In the genomic region with DNA sequence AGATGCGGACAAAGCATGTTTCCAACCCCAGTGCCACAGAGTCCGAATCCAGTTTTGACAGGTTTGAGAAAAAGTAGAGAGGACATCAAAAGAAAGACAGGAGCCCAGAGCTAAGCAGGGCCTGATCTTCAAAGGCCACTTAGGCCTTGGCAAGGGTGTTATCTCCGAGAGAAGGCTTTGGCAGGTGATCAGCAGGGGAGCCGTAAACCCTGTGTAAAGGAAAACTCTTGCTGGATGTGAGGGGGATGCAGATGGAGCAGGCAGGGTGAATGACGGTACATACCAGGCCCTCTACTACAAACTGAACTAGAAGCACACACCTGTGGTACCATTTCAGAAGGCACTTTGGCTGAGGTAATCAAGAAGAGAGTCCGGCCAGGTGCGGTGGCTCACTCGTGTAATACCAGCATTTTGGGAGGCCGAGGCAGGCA, we compare ENCODE assay signal across 10 cellular contexts. TPM values are rescaled to one million over a fixed set of nuclear protein-coding genes. Genes with fewer than 3 reads are reported as not detected.
DNase-seq lines count a peak whose midpoint lies in the region; ATAC-seq, FAIRE-seq and TF ChIP-seq lines count a peak whose summit lies in the region.
"Had no signal": no experiment of that assay in that cellular context is flagged by ENCODE, and none has a peak within 500 bp of the region (broad histone marks: within the 10 kb centered on the region; RNA-seq: fewer than 3 reads in every experiment).

No MANE protein-coding gene starts in this region.

- H3K79me2 ChIP-seq in GM12878 (ENCODE audit: control insufficient read depth, insufficient read depth, low read length) = peaks cover 46% of the 10 kb centered on the region

- CTCF ChIA-PET in A673 (lab: Charles Lee) = no interaction called here
- CTCF ChIA-PET in GM12878 (lab: Yijun Ruan, JAX) = no interaction called here

- ATAC-seq in GM12878 (no peak), HG03521 (IDR thresholded peaks at IDR 0.05; ENCODE audit: unreplicated experiment) (no peak), HG02678 (IDR thresholded peaks at IDR 0.05; ENCODE audit: unreplicated experiment) (no peak)

- FAIRE-seq in GM12878 (lab: Jason Lieb, UNC) = no peak
- FAIRE-seq: GM18507 had no signal

- TF ChIP-seq EP300 in GM12878 (IDR thresholded peaks at IDR 0.05; ENCODE audit: borderline replicate concordance in 1 of 2, control insufficient read depth in 1 of 2, low read depth in 2 of 2, low read length in 2 of 2) = no peak

- SMC1A ChIA-PET in GM12878 (lab: Charles Lee; ENCODE audit: uncharacterized antibody, unreplicated experiment) = no interaction called here

- peaks cover 9% of the 10 kb centered on the region; the same call in 1 of the 2 replicates for H4K20me1 ChIP-seq in GM12878 (ENCODE audit: control insufficient read depth, insufficient read depth)

- WGBS in GM12878 (ENCODE audit: insufficient coverage, insufficient replicate concordance, low lambda C conversion rate, missing lambda C conversion rate) = 98% methylated on average over 9 of the region's 9 CpGs

- intact Hi-C loops in A673 (cut with micrococcal nuclease; ENCODE audit: unreplicated experiment) = no loop called here
- intact Hi-C loops in GM12878 (cut with micrococcal nuclease; ENCODE audit: unreplicated experiment) = loop anchor here (5.0 kb wide), 1 partner anchor 68 kb away; no protein-coding TSS in a partner anchor

- DNase-seq in A673 (ENCODE audit: low spot score) (no peak), HL-60 (ENCODE audit: low read depth in 1 of 2, low spot score in 1 of 2) (no peak), GM12878 (ENCODE audit: low read depth, low spot score) (no peak), iPS-NIHi11 (ENCODE audit: low spot score) (no peak), OCI-M2 (lab: John Stamatoyannopoulos, UW; ENCODE audit: unreplicated experiment) (no peak)

- no peak for TF ChIP-seq RAD21 in GM12878 (IDR thresholded peaks at IDR 0.05; ENCODE audit: insufficient read depth, low read depth, low read length)

- RAD21 ChIA-PET in GM12878 (lab: Charles Lee; ENCODE audit: unreplicated experiment) = interaction anchor here (0.7 kb wide), 1 partner anchor 9 kb away, joined by 3 read pairs; no protein-coding TSS in a partner anchor

- H3K36me3 ChIP-seq in A673 (ENCODE audit: insufficient read depth, low read length, poor library complexity, severe bottlenecking) (peaks cover 28% of the 10 kb centered on the region), GM12878 (ENCODE audit: control insufficient read depth in 2 of 2, insufficient read depth in 2 of 2, low read length in 1 of 2) (peaks cover 1 to 19% of the 10 kb centered on the region in 2 experiments), mucosa of rectum (ENCODE audit: control insufficient read depth in 2 of 2, insufficient read depth in 2 of 2, low read length in 2 of 2) (peaks cover 21 to 22% of the 10 kb centered on the region in 2 donors)

- POLR2A ChIA-PET in A673 (lab: Charles Lee; ENCODE audit: low non-redundant PET) (no interaction called here), GM12878 (lab: Charles Lee) (interaction anchor here (0.6 kb wide), 1 partner anchor 8 kb away, joined by 3 read pairs; no protein-coding TSS in a partner anchor)

- peak overlapping the region; percentile 91 for H3K4me3 ChIP-seq in A673 (ENCODE audit: low read depth, low read length, poor library complexity, severe bottlenecking)
- H3K4me3 ChIP-seq in HL-60 (replicated peaks; ENCODE audit: insufficient read depth, low read length) = no peak overlapping the region
- H3K4me3 ChIP-seq in GM12878 = peak overlapping the region; percentile 79
- peak overlapping the region; percentile 80 to 86 for H3K4me3 ChIP-seq in mucosa of rectum (ENCODE audit: low read length in 2 of 2)

- H3K9ac ChIP-seq in GM12878 (ENCODE audit: control insufficient read depth, insufficient read depth, low read length) (peak overlapping the region; percentile 97; the same call in 1 of the 2 replicates), mucosa of rectum (ENCODE audit: low read depth in 1 of 2, low read length in 2 of 2) (peak overlapping the region; percentile 83 to 95)

- H2AFZ ChIP-seq in GM12878 (ENCODE audit: control insufficient read depth, low read depth, low read length) = peak overlapping the region; percentile 78

- no peaks in the 10 kb centered on the region for H3K27me3 ChIP-seq in A673 (replicated peaks; ENCODE audit: insufficient read depth, low read depth, low read length, poor library complexity)
- no peaks in the 10 kb centered on the region for H3K27me3 ChIP-seq in HL-60 (ENCODE audit: insufficient read depth, poor library complexity, severe bottlenecking)
- no peaks in the 10 kb centered on the region for H3K27me3 ChIP-seq in GM12878 (replicated peaks in 1 of 2; ENCODE audit: control insufficient read depth in 2 of 2, insufficient read depth in 2 of 2, low read length in 1 of 2)
- H3K27me3 ChIP-seq in mucosa of rectum (ENCODE audit: control insufficient read depth in 2 of 2, insufficient read depth in 2 of 2, low read length in 2 of 2) = no peaks in the 10 kb centered on the region

- BruUV-seq in A673 (replicated peaks; lab: Mats Ljungman, UMichigan) (no TSS peak), GM12878 (replicated peaks; lab: Mats Ljungman, UMichigan) (no TSS peak)

- H3K9me3 ChIP-seq in A673 (ENCODE audit: low read depth, low read length, poor library complexity, severe bottlenecking) (no peaks in the 10 kb centered on the region), GM12878 (replicated peaks; ENCODE audit: control insufficient read depth, insufficient read depth, low read length) (no peaks in the 10 kb centered on the region), mucosa of rectum (ENCODE audit: control insufficient read depth in 2 of 2, low read length in 2 of 2) (no peaks in the 10 kb centered on the region)

- no peak for TF ChIP-seq POLR2A in GM12878 (IDR thresholded peaks at IDR 0.05; ENCODE audit: low read depth, low read length)

- H3K4me2 ChIP-seq in GM12878 (ENCODE audit: control insufficient read depth, insufficient read depth) = peak overlapping the region; percentile 75

- peak overlapping the region; percentile 99 for H3K27ac ChIP-seq in A673 (ENCODE audit: low read depth, low read length, poor library complexity, severe bottlenecking)
- H3K27ac ChIP-seq in HL-60 (replicated peaks) = peak overlapping the region; percentile 99
- H3K27ac ChIP-seq in GM12878 (ENCODE audit: control insufficient read depth, insufficient read depth) = peak overlapping the region; percentile 98
- H3K27ac ChIP-seq in mucosa of rectum (ENCODE audit: low read depth in 2 of 2, low read length in 2 of 2) = peak overlapping the region; percentile 95 to 100

- no peak for TF ChIP-seq CTCF in A673 (conservative IDR thresholded peaks at IDR 0.05; ENCODE audit: low read depth, low read length)
- no peak for TF ChIP-seq CTCF in HL-60 (IDR thresholded peaks at IDR 0.05; ENCODE audit: insufficient read depth, low read length)
- TF ChIP-seq CTCF in GM12878 (IDR thresholded peaks at IDR 0.05 in 2 of 3, conservative IDR thresholded peaks at IDR 0.05 in 1 of 3; ENCODE audit: control insufficient read depth in 2 of 3, extremely low read depth in 1 of 3, insufficient read depth in 1 of 3, low read depth in 3 of 3, low read length in 3 of 3) = no peak

- in situ Hi-C loops in GM12878 (cut with MboI) = no loop called here

- H3K4me1 ChIP-seq in A673 (ENCODE audit: insufficient read depth, low read length, poor library complexity, severe bottlenecking) = peaks cover 20% of the 10 kb centered on the region
- peaks cover 7% of the 10 kb centered on the region for H3K4me1 ChIP-seq in GM12878 (ENCODE audit: control insufficient read depth, insufficient read depth, low read length)
- H3K4me1 ChIP-seq in mucosa of rectum (ENCODE audit: control insufficient read depth in 2 of 2, insufficient read depth in 2 of 2, low read length in 2 of 2) = peaks cover 27 to 29% of the 10 kb centered on the region in 2 donors

TF ChIP-seq in GM12878, 131 proteins besides CTCF, POLR2A, EP300 and RAD21 (continues in another document):
- TF ChIP-seq ZNF207 (IDR thresholded peaks at IDR 0.05; ENCODE audit: borderline replicate concordance) (no peak), ZNF384 (IDR thresholded peaks at IDR 0.05; ENCODE audit: borderline replicate concordance, low read depth, low read length) (no peak)

RNA-seq across cellular contexts. Expression of gene HNRNPH1, which starts 1.4 kb away (rescaled TPM):
- total RNA-seq in A673 (2021) = 918 and 972 TPM in 2 replicates
- total RNA-seq in GM12878 (2013; cell fraction: nucleolus; rRNA removed) = 1,885 and 1,957 TPM in 2 replicates
- 692 and 694 TPM in 2 replicates for total RNA-seq in GM12878 (2014; rRNA removed)
- total RNA-seq in GM12878 (2014; rRNA removed; fragmentation: Illumina TruSeq; extraction: Trizol) = 683 and 716 TPM in 2 replicates
- 603 and 690 TPM in 2 replicates for total RNA-seq in GM12878 (2021)
- 400 TPM for polyA plus RNA-seq in GM12878 (2011; ENCODE audit: low read depth)
- polyA plus RNA-seq in GM12878 (2011; rRNA removed) = 695 and 934 TPM in 2 replicates
- 201 and 239 TPM in 2 replicates for polyA plus RNA-seq in GM12878 (2011; cell fraction: cytosol; rRNA removed)
- polyA plus RNA-seq in GM12878 (2011; cell fraction: nucleus; rRNA removed) = 1,317 and 2,141 TPM in 2 replicates
- polyA plus RNA-seq in GM12878 (2012) = 453 and 702 TPM in 2 replicates
- 691 and 785 TPM in 2 replicates for polyA plus RNA-seq in GM12878 (2014; fragmentation: Illumina TruSeq; extraction: Trizol)
- 100 to 1,000 TPM; 184 to 189 TPM for polyA plus RNA-seq in GM12878 (2014; fragmentation: Nextera tagmentation; extraction: Ambion mirVana)
- polyA plus RNA-seq in GM12878 (2014; rRNA removed) = 780 and 888 TPM in 2 replicates
- polyA plus RNA-seq in GM12878 (2016; fragmentation: Nextera tagmentation; extraction: Ambion mirVana) = 100 to 1,000 TPM; 542 to 567 TPM
- 330 and 478 TPM in 2 replicates for polyA minus RNA-seq in GM12878 (2011; rRNA and poly(A)+ RNA removed)
- 349 and 463 TPM in 2 replicates for polyA minus RNA-seq in GM12878 (2011; cell fraction: cytosol; rRNA and poly(A)+ RNA removed)
- polyA minus RNA-seq in GM12878 (2011; cell fraction: nucleus; rRNA and poly(A)+ RNA removed) = 907 and 1,891 TPM in 2 replicates

RNA-seq across cellular contexts. Expression of gene CBY3, which starts 56.0 kb away (rescaled TPM):
- total RNA-seq in A673 (2021) (not detected in 2 replicates), GM12878 (2014; rRNA removed) (0.56 and 0.93 TPM in 2 replicates), GM12878 (2014; rRNA removed; fragmentation: Illumina TruSeq; extraction: Trizol) (not detected in 2 replicates), GM12878 (2021) (not detected in 2 replicates)
- 2.6 and 2.7 TPM in 2 replicates for total RNA-seq in GM12878 (2013; cell fraction: nucleolus; rRNA removed)
- polyA plus RNA-seq in GM12878 (2011; ENCODE audit: low read depth) = not detected
- polyA plus RNA-seq in GM12878 (2011; rRNA removed) (0.10 TPM in 1 of 2 replicates, not detected in the other), GM12878 (2014; fragmentation: Illumina TruSeq; extraction: Trizol) (not detected in 2 replicates), GM12878 (2014; fragmentation: Nextera tagmentation; extraction: Ambion mirVana) (not detected), GM12878 (2014; rRNA removed) (0.18 and 0.25 TPM in 2 replicates), GM12878 (2016; fragmentation: Nextera tagmentation; extraction: Ambion mirVana) (1 to 10 TPM in 1 of 2 experiments, under 1 TPM in 1; 0.47 to 1.2 TPM)
- polyA plus RNA-seq in GM12878 (2011; cell fraction: cytosol; rRNA removed) = 0.07 and 0.23 TPM in 2 replicates
- polyA plus RNA-seq in GM12878 (2011; cell fraction: nucleus; rRNA removed) = 0.32 and 1.3 TPM in 2 replicates
- 0.69 and 0.93 TPM in 2 replicates for polyA plus RNA-seq in GM12878 (2012)
- 0.41 TPM in 1 of 2 replicates, not detected in the other for polyA minus RNA-seq in GM12878 (2011; rRNA and poly(A)+ RNA removed)
- polyA minus RNA-seq in GM12878 (2011; cell fraction: cytosol; rRNA and poly(A)+ RNA removed) = not detected in 2 replicates
- polyA minus RNA-seq in GM12878 (2011; cell fraction: nucleus; rRNA and poly(A)+ RNA removed) = 2.7 and 3.0 TPM in 2 replicates
- total RNA-seq: esophagus mucosa had no signal
